ENCODE assay signal across 1 cellular context in genomic region chr16:11248133-11248532, GRCh38.
TF ChIP-seq lines count a peak whose summit lies in the region.

No MANE protein-coding gene starts in this region.

TF ChIP-seq in IMR-90, 13 proteins besides CTCF, POLR2A, EP300 and RAD21:
- TF ChIP-seq USF2 (IDR thresholded peaks at IDR 0.05; ENCODE audit: low read depth, low read length): no peak
- no peak for TF ChIP-seq NFE2L2 (IDR thresholded peaks at IDR 0.05; ENCODE audit: low read depth, low read length)
- no peak for TF ChIP-seq SMC3 (IDR thresholded peaks at IDR 0.05; ENCODE audit: low read depth, low read length)
- no peak for TF ChIP-seq BHLHE40 (IDR thresholded peaks at IDR 0.05; ENCODE audit: low read depth, low read length)
- TF ChIP-seq RFX5 (IDR thresholded peaks at IDR 0.05; ENCODE audit: low read depth, low read length): no peak
- TF ChIP-seq ELK1 (IDR thresholded peaks at IDR 0.05; ENCODE audit: borderline replicate concordance, low read depth, low read length): no peak
- TF ChIP-seq MAZ (IDR thresholded peaks at IDR 0.05; ENCODE audit: borderline replicate concordance, low read depth, low read length): no peak
- TF ChIP-seq MAFK (IDR thresholded peaks at IDR 0.05; ENCODE audit: low read depth, low read length): no peak
- no peak for TF ChIP-seq RCOR1 (IDR thresholded peaks at IDR 0.05; ENCODE audit: insufficient replicate concordance, low read length)
- no peak for TF ChIP-seq FOS (IDR thresholded peaks at IDR 0.05; ENCODE audit: low read depth, low read length)
- TF ChIP-seq CEBPB (IDR thresholded peaks at IDR 0.05; ENCODE audit: low read depth, low read length): no peak
- TF ChIP-seq MXI1 (IDR thresholded peaks at IDR 0.05; ENCODE audit: borderline replicate concordance, low read depth, low read length): no peak
- no peak for TF ChIP-seq CHD1 (IDR thresholded peaks at IDR 0.05; ENCODE audit: low read depth, low read length)
